ENCODE assay signal across 20 cellular contexts in the genomic region with DNA sequence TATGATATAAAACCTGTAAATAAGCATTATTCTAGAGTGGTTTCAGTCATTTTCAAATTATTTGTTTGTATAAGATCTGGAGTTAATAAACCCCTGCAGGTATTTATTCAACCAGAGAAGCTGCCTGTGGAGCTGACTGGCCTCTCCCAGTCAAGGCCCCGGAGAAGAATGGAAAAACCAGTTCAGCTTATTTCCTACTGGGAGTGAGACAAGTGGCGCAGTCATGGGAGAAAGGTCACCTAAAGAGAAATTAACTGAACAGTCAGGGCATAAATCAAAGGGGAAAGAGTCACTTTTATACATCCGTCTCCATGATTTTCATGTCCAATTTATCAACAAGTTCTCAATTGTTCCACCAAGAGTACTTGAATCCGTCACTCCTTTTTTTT.
A peak's percentile ranks its signal among the peaks of the same experiment; 100 is the strongest.
DNase-seq lines count a peak whose midpoint lies in the region; FAIRE-seq and TF ChIP-seq lines count a peak whose summit lies in the region.
"Had no signal": no experiment of that assay in that cellular context is flagged by ENCODE, and none has a peak within 500 bp of the region (broad histone marks: within the 10 kb centered on the region; RNA-seq: fewer than 3 reads in every experiment).

No MANE protein-coding gene starts in this region.

- peak overlapping the region; percentile 61 for H3K27ac Mint-ChIP-seq in endodermal cell
- H3K27ac Mint-ChIP-seq in activated CD4-positive, alpha-beta memory T cell treated with anti-CD3 and anti-CD28 coated beads, Interleukin-2, amount 10 ng/mL, durations not matched to agents 7 days and 5 days = no peak overlapping the region
- H3K27ac Mint-ChIP-seq: activated naive CD4-positive, alpha-beta T cell treated with anti-CD3 and anti-CD28 coated beads, Interleukin-2, amount 10 ng/mL, durations not matched to agents 7 days and 5 days; CD8-positive, alpha-beta T cell; nephron progenitor cell had no signal

- no peaks in the 10 kb centered on the region for H3K27me3 ChIP-seq in endodermal cell (ENCODE audit: control insufficient read depth, insufficient read depth, low read length, poor library complexity, severe bottlenecking)
- H3K27me3 ChIP-seq in small intestine (ENCODE audit: control insufficient read depth in 2 of 2, insufficient read depth in 2 of 2, low read length in 2 of 2) = no peaks in the 10 kb centered on the region
- H3K27me3 ChIP-seq: tibial nerve had no signal

- H3K4me3 Mint-ChIP-seq in endodermal cell = no peak overlapping the region
- H3K4me3 Mint-ChIP-seq in activated CD4-positive, alpha-beta memory T cell treated with anti-CD3 and anti-CD28 coated beads, Interleukin-2, amount 10 ng/mL, durations not matched to agents 7 days and 5 days = no peak overlapping the region
- H3K4me3 Mint-ChIP-seq: activated naive CD4-positive, alpha-beta T cell treated with anti-CD3 and anti-CD28 coated beads, Interleukin-2, amount 10 ng/mL, durations not matched to agents 7 days and 5 days; CD8-positive, alpha-beta T cell; nephron progenitor cell had no signal

- 88 to 97% methylated on average over 4 of the region's 4 CpGs for WGBS in endodermal cell (ENCODE audit: insufficient coverage in 1 of 2, insufficient read length in 1 of 2), 2 experiments
- 16 to 59% (median 39%) methylated on average over 4 of the region's 4 CpGs for WGBS in small intestine, 3 donors

- TF ChIP-seq RAD21 in Ishikawa (IDR thresholded peaks at IDR 0.05; ENCODE audit: low read depth) = no peak

- POLR2A ChIA-PET in activated CD4-positive, alpha-beta memory T cell treated with anti-CD3 and anti-CD28 coated beads, Interleukin-2, amount 10 ng/mL, durations not matched to agents 7 days and 5 days (lab: Charles Lee) = no interaction called here

- no peak for TF ChIP-seq CTCF in endodermal cell (conservative IDR thresholded peaks at IDR 0.05)

- H3K27ac ChIP-seq in endodermal cell (ENCODE audit: low read depth, low read length) = no peak overlapping the region
- peak overlapping the region; percentile 1 to 11 for H3K27ac ChIP-seq in small intestine (ENCODE audit: low read depth in 1 of 2, low read length in 1 of 2)
- H3K27ac ChIP-seq: tibial nerve had no signal

- no peaks in the 10 kb centered on the region for H3K27me3 Mint-ChIP-seq in endodermal cell (ENCODE audit: insufficient read depth)
- H3K27me3 Mint-ChIP-seq in activated CD4-positive, alpha-beta memory T cell treated with anti-CD3 and anti-CD28 coated beads, Interleukin-2, amount 10 ng/mL, durations not matched to agents 7 days and 5 days = no peaks in the 10 kb centered on the region
- H3K27me3 Mint-ChIP-seq: activated naive CD4-positive, alpha-beta T cell treated with anti-CD3 and anti-CD28 coated beads, Interleukin-2, amount 10 ng/mL, durations not matched to agents 7 days and 5 days had no signal

- H3K36me3 ChIP-seq in endodermal cell (ENCODE audit: control insufficient read depth, insufficient read depth, low read length) = no peaks in the 10 kb centered on the region
- H3K36me3 ChIP-seq in small intestine (ENCODE audit: control insufficient read depth in 2 of 2, insufficient read depth in 2 of 2, low read length in 2 of 2) = no peaks in the 10 kb centered on the region
- H3K36me3 ChIP-seq: tibial nerve had no signal

- H3K4me1 ChIP-seq in endodermal cell (ENCODE audit: control insufficient read depth, insufficient read depth, low read length) (peaks cover 8% of the 10 kb centered on the region), small intestine (ENCODE audit: control insufficient read depth in 2 of 2, insufficient read depth in 1 of 2, low read depth in 1 of 2, low read length in 1 of 2) (peaks cover 0 to 7% of the 10 kb centered on the region in 2 donors)
- H3K4me1 ChIP-seq: tibial nerve had no signal

- CTCF ChIA-PET in activated CD4-positive, alpha-beta memory T cell treated with anti-CD3 and anti-CD28 coated beads, Interleukin-2, amount 10 ng/mL, durations not matched to agents 7 days and 5 days (lab: Charles Lee) = no interaction called here

- no peak overlapping the region for H3K9ac ChIP-seq in endodermal cell (ENCODE audit: extremely low read depth, low read length, poor library complexity, severe bottlenecking)

- H3K4me3 ChIP-seq in endodermal cell (ENCODE audit: low read length) (no peak overlapping the region), small intestine (ENCODE audit: low read depth in 1 of 2, low read length in 2 of 2) (no peak overlapping the region)
- H3K4me3 ChIP-seq: tibial nerve had no signal

- TF ChIP-seq EP300 in Ishikawa (IDR thresholded peaks at IDR 0.05; ENCODE audit: borderline replicate concordance) = peak; percentile 67; the same call in 1 of the 2 replicates

- H3K9me3 ChIP-seq in endodermal cell (ENCODE audit: control insufficient read depth, low read length) (peaks cover 4% of the 10 kb centered on the region), small intestine (ENCODE audit: control insufficient read depth, low read depth) (no peaks in the 10 kb centered on the region)
- H3K9me3 ChIP-seq: tibial nerve had no signal

- peaks cover 41% of the 10 kb centered on the region for H3K4me1 Mint-ChIP-seq in endodermal cell
- no peaks in the 10 kb centered on the region for H3K4me1 Mint-ChIP-seq in activated CD4-positive, alpha-beta memory T cell treated with anti-CD3 and anti-CD28 coated beads, Interleukin-2, amount 10 ng/mL, durations not matched to agents 7 days and 5 days
- H3K4me1 Mint-ChIP-seq: activated naive CD4-positive, alpha-beta T cell treated with anti-CD3 and anti-CD28 coated beads, Interleukin-2, amount 10 ng/mL, durations not matched to agents 7 days and 5 days had no signal

- FAIRE-seq in small intestine (lab: Jason Lieb, UNC) = peak; percentile 51

- H3K36me3 Mint-ChIP-seq in endodermal cell (ENCODE audit: low read depth) = peaks cover 3% of the 10 kb centered on the region
- H3K36me3 Mint-ChIP-seq in activated CD4-positive, alpha-beta memory T cell treated with anti-CD3 and anti-CD28 coated beads, Interleukin-2, amount 10 ng/mL, durations not matched to agents 7 days and 5 days (ENCODE audit: low read depth) = no peaks in the 10 kb centered on the region
- H3K36me3 Mint-ChIP-seq: activated naive CD4-positive, alpha-beta T cell treated with anti-CD3 and anti-CD28 coated beads, Interleukin-2, amount 10 ng/mL, durations not matched to agents 7 days and 5 days; CD8-positive, alpha-beta T cell had no signal

- H3K9me3 Mint-ChIP-seq in endodermal cell = peaks cover 6% of the 10 kb centered on the region
- no peaks in the 10 kb centered on the region for H3K9me3 Mint-ChIP-seq in activated CD4-positive, alpha-beta memory T cell treated with anti-CD3 and anti-CD28 coated beads, Interleukin-2, amount 10 ng/mL, durations not matched to agents 7 days and 5 days
- H3K9me3 Mint-ChIP-seq: activated naive CD4-positive, alpha-beta T cell treated with anti-CD3 and anti-CD28 coated beads, Interleukin-2, amount 10 ng/mL, durations not matched to agents 7 days and 5 days; CD8-positive, alpha-beta T cell had no signal

- DNase-seq in NCI-H510A treated with DMSO at 0.1 percent for 48 hours (lab: John Stamatoyannopoulos, UW) = peak; percentile 73
- no peak for DNase-seq in endodermal cell
- peak; percentile 94 for DNase-seq in small intestine
- DNase-seq in middle frontal gyrus (ENCODE audit: extremely low spot score, low spot score) = no peak
- no peak for DNase-seq in UCSD-AML1 (lab: John Stamatoyannopoulos, UW; ENCODE audit: unreplicated experiment)
- DNase-seq in NK-92 treated with Interleukin-12 subunit alpha and Interleukin-12 subunit beta, amount 100 ng/mL, for 24 hours (lab: John Stamatoyannopoulos, UW) = no peak
- no peak for DNase-seq in activated CD4-positive, alpha-beta memory T cell treated with anti-CD3 and anti-CD28 coated beads, Interleukin-2, amount 10 ng/mL, durations not matched to agents 7 days and 5 days
- DNase-seq: activated CD4-positive, CD25-positive, alpha-beta regulatory T cell treated with anti-CD3 and anti-CD28 coated beads, Interleukin-2, amount 50 U/mL, for 72 hours; activated CD8-positive, alpha-beta memory T cell treated with anti-CD3 and anti-CD28 coated beads for 24 hours; activated naive CD4-positive, alpha-beta T cell treated with anti-CD3 and anti-CD28 coated beads, Interleukin-2, amount 10 ng/mL, durations not matched to agents 7 days and 5 days; activated T-cell treated with anti-CD3 and anti-CD28 coated beads, Interleukin-2, amount 50 U/mL, for 48 hours; CD8-positive, alpha-beta T cell; central memory CD4-positive, alpha-beta T cell; effector CD4-positive, alpha-beta T cell; left cardiac atrium; nephron progenitor cell; stimulated activated CD4-positive, alpha-beta T cell treated with anti-CD3 and anti-CD28 coated beads, Interleukin-2, amount 100 ng/mL, for 48 hours; stimulated activated naive CD8-positive, alpha-beta T cell treated with anti-CD3 and anti-CD28 coated beads, Interleukin-15, Interleukin-2, amounts not matched to agents 100 U/mL and 50 U/mL, for 24 hours had no signal

TF ChIP-seq in Ishikawa, 13 proteins besides CTCF, POLR2A, EP300 and RAD21 (continues in another document):
- TF ChIP-seq ZBTB7A (IDR thresholded peaks at IDR 0.05; ENCODE audit: low read depth) = no peak
- TF ChIP-seq EGR1 (IDR thresholded peaks at IDR 0.05) = no peak
- 0 out of 2 replicates have a peak, but pooled peaks have one; percentile 18 for TF ChIP-seq NFIC (IDR thresholded peaks at IDR 0.05)
- no peak for TF ChIP-seq TAF1 (IDR thresholded peaks at IDR 0.05; ENCODE audit: low read depth)
- TF ChIP-seq TEAD4 (IDR thresholded peaks at IDR 0.05) = peak; percentile 33; the same call in 1 of the 2 replicates

Comparison
In these comparisons a context has a peak if more than half of its experiments do, and no peak if none do; other contexts are left out.
1. DNase-seq: peak in NCI-H510A treated with DMSO at 0.1 percent for 48 hours (single experiment) and small intestine (single experiment); none in endodermal cell (single experiment), middle frontal gyrus (single experiment), UCSD-AML1 (single experiment), NK-92 treated with Interleukin-12 subunit alpha and Interleukin-12 subunit beta, amount 100 ng/mL, for 24 hours (single experiment) and activated CD4-positive, alpha-beta memory T cell treated with anti-CD3 and anti-CD28 coated beads, Interleukin-2, amount 10 ng/mL, durations not matched to agents 7 days and 5 days (single experiment).